Comparison of ENCODE assay signal across 20 cellular contexts in the genomic region with DNA sequence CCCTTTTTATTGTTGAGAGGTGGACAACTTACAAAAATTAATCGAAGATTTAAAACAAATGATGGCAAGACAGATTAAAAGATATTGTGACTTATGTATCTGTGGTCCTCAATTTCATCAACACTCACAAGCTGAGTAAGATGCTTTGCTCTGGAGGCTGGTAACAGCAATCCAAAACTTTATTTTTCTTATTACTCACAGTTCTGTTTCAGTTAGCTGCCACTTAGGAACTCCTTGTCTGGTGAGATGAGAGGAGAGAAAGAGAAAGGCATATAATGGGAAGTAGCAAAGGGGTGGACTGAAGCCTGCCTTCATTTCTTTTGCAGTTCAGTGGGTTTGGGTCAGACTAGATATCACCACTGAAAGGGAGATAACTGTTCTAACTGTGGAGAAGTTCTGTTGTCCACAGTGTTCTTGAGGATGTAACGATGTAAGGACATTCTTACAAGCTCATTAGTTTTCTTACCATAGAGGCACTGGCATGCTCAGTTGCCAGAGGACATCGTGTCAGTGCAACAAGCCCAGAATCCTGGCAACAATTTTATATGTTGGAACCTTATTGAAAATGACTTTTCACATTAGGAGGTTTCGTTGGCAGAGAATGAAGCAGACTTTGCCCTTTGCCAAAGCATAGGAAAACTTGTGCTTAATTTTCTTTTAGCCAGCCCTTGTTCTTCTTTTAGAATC.
A peak's percentile ranks its signal among the peaks of the same experiment; 100 is the strongest.
DNase-seq lines count a peak whose midpoint lies in the region; ATAC-seq and TF ChIP-seq lines count a peak whose summit lies in the region.
"Had no signal": no experiment of that assay in that cellular context is flagged by ENCODE, and none has a peak within 500 bp of the region (broad histone marks: within the 10 kb centered on the region; RNA-seq: fewer than 3 reads in every experiment).

No MANE protein-coding gene starts in this region.

- H3K27ac ChIP-seq in colonic mucosa = no peak overlapping the region
- H3K27ac ChIP-seq: 22Rv1, breast epithelium, transverse colon had no signal

- CTCF ChIA-PET in activated CD4-positive, alpha-beta T cell treated with anti-CD3 and anti-CD28 coated beads for 36 hours (lab: Charles Lee) = interaction anchor here (0.6 kb wide), 1 partner anchor 67 kb away, joined by 3 read pairs; no protein-coding TSS in a partner anchor

- H3K27me3 Mint-ChIP-seq in activated CD4-positive, alpha-beta T cell treated with anti-CD3 and anti-CD28 coated beads for 36 hours = no peaks in the 10 kb centered on the region
- H3K27me3 Mint-ChIP-seq in progenitor cell of endocrine pancreas = no peaks in the 10 kb centered on the region
- H3K27me3 Mint-ChIP-seq: activated CD4-positive, alpha-beta memory T cell treated with anti-CD3 and anti-CD28 coated beads for 36 hours had no signal

- no peak overlapping the region for H3K4me3 ChIP-seq in colonic mucosa
- H3K4me3 ChIP-seq: breast epithelium, lung, transverse colon had no signal

- H3K36me3 Mint-ChIP-seq in activated CD4-positive, alpha-beta T cell treated with anti-CD3 and anti-CD28 coated beads for 36 hours (ENCODE audit: low read depth) = peaks cover 7% of the 10 kb centered on the region
- H3K36me3 Mint-ChIP-seq in progenitor cell of endocrine pancreas (ENCODE audit: insufficient read depth) = no peaks in the 10 kb centered on the region
- H3K36me3 Mint-ChIP-seq: activated CD4-positive, alpha-beta memory T cell treated with anti-CD3 and anti-CD28 coated beads for 36 hours had no signal

- POLR2A ChIA-PET in activated CD4-positive, alpha-beta T cell treated with anti-CD3 and anti-CD28 coated beads for 36 hours (lab: Charles Lee) = no interaction called here

- no peak for DNase-seq in activated CD4-positive, alpha-beta T cell treated with anti-CD3 and anti-CD28 coated beads for 36 hours
- DNase-seq in activated CD4-positive, alpha-beta T cell treated with anti-CD3 and anti-CD28 coated beads for 48 hours = no peak
- DNase-seq in NCI-H446 (lab: John Stamatoyannopoulos, UW) (peak; percentile 7 to 33), fibroblast of peridontal ligament (ENCODE audit: extremely low read depth) (peak; percentile 74), pons (ENCODE audit: low spot score) (peak; percentile 28), colonic mucosa (no peak), NCI-H82 treated with DMSO at 0.1 percent for 48 hours (lab: John Stamatoyannopoulos, UW; ENCODE audit: unreplicated experiment) (no peak), progenitor cell of endocrine pancreas (ENCODE audit: low spot score, unreplicated experiment) (no peak)
- DNase-seq: activated CD4-positive, alpha-beta memory T cell treated with anti-CD3 and anti-CD28 coated beads for 36 hours; activated effector memory CD4-positive, alpha-beta T cell treated with anti-CD3 and anti-CD28 coated beads, Interleukin-2, amount 50 U/mL, for 16 hours; DMS79; effector CD8-positive, alpha-beta T cell; NCI-H1694 treated with DMSO at 0.1 percent for 48 hours; NCI-H524 treated with DMSO at 0.1 percent for 48 hours; retina; transverse colon had no signal

- peaks cover 37% of the 10 kb centered on the region for H3K4me1 Mint-ChIP-seq in activated CD4-positive, alpha-beta T cell treated with anti-CD3 and anti-CD28 coated beads for 36 hours
- H3K4me1 Mint-ChIP-seq in progenitor cell of endocrine pancreas (ENCODE audit: low read depth) = peaks cover 3% of the 10 kb centered on the region

- H3K9me3 ChIP-seq in colonic mucosa = no peaks in the 10 kb centered on the region
- H3K9me3 ChIP-seq: breast epithelium, transverse colon had no signal

- no peaks in the 10 kb centered on the region for H3K4me1 ChIP-seq in colonic mucosa
- H3K4me1 ChIP-seq: breast epithelium, transverse colon had no signal

- TF ChIP-seq CTCF in colonic mucosa (IDR thresholded peaks at IDR 0.05) (no peak), progenitor cell of endocrine pancreas (IDR thresholded peaks at IDR 0.05; ENCODE audit: unreplicated experiment) (no peak)

- intact Hi-C loops in activated CD4-positive, alpha-beta T cell treated with anti-CD3 and anti-CD28 coated beads for 36 hours (cut with DNase I, micrococcal nuclease) = no loop called here
- intact Hi-C loops in colonic mucosa (cut with DNase I) = no loop called here

- peak; percentile 66 for ATAC-seq in activated CD4-positive, alpha-beta T cell treated with anti-CD3 and anti-CD28 coated beads for 36 hours
- ATAC-seq: Panc1 had no signal

- no peaks in the 10 kb centered on the region for H3K36me3 ChIP-seq in colonic mucosa
- H3K36me3 ChIP-seq: breast epithelium, transverse colon had no signal

- H3K27me3 ChIP-seq in colonic mucosa = no peaks in the 10 kb centered on the region
- H3K27me3 ChIP-seq: breast epithelium, transverse colon had no signal

- H3K4me3 Mint-ChIP-seq in activated CD4-positive, alpha-beta T cell treated with anti-CD3 and anti-CD28 coated beads for 36 hours = no peak overlapping the region
- H3K4me3 Mint-ChIP-seq in progenitor cell of endocrine pancreas (ENCODE audit: low read depth) = no peak overlapping the region
- H3K4me3 Mint-ChIP-seq: activated CD4-positive, alpha-beta memory T cell treated with anti-CD3 and anti-CD28 coated beads for 36 hours had no signal

- H3K9ac ChIP-seq in colonic mucosa (ENCODE audit: low read depth in 2 of 2, low read length in 2 of 2) = no peak overlapping the region

- peaks cover 3% of the 10 kb centered on the region for H3K9me3 Mint-ChIP-seq in activated CD4-positive, alpha-beta T cell treated with anti-CD3 and anti-CD28 coated beads for 36 hours (ENCODE audit: low read depth)
- peaks cover 5% of the 10 kb centered on the region for H3K9me3 Mint-ChIP-seq in progenitor cell of endocrine pancreas (ENCODE audit: low read depth)
- H3K9me3 Mint-ChIP-seq: activated CD4-positive, alpha-beta memory T cell treated with anti-CD3 and anti-CD28 coated beads for 36 hours had no signal

- H3K27ac Mint-ChIP-seq in activated CD4-positive, alpha-beta T cell treated with anti-CD3 and anti-CD28 coated beads for 36 hours = no peak overlapping the region
- no peak overlapping the region for H3K27ac Mint-ChIP-seq in progenitor cell of endocrine pancreas
- H3K27ac Mint-ChIP-seq: activated CD4-positive, alpha-beta memory T cell treated with anti-CD3 and anti-CD28 coated beads for 36 hours had no signal

Comparison
In these comparisons a context has a peak if more than half of its experiments do, and no peak if none do; other contexts are left out.
1. DNase-seq: peak in NCI-H446 (2 of 2), fibroblast of peridontal ligament (single experiment) and pons (single experiment); none in activated CD4-positive, alpha-beta T cell treated with anti-CD3 and anti-CD28 coated beads for 36 hours (single experiment), activated CD4-positive, alpha-beta T cell treated with anti-CD3 and anti-CD28 coated beads for 48 hours (single experiment), colonic mucosa (single experiment), NCI-H82 treated with DMSO at 0.1 percent for 48 hours (single experiment) and progenitor cell of endocrine pancreas (single experiment).